ENCODE assay signal across 1 cellular context in the genomic region with DNA sequence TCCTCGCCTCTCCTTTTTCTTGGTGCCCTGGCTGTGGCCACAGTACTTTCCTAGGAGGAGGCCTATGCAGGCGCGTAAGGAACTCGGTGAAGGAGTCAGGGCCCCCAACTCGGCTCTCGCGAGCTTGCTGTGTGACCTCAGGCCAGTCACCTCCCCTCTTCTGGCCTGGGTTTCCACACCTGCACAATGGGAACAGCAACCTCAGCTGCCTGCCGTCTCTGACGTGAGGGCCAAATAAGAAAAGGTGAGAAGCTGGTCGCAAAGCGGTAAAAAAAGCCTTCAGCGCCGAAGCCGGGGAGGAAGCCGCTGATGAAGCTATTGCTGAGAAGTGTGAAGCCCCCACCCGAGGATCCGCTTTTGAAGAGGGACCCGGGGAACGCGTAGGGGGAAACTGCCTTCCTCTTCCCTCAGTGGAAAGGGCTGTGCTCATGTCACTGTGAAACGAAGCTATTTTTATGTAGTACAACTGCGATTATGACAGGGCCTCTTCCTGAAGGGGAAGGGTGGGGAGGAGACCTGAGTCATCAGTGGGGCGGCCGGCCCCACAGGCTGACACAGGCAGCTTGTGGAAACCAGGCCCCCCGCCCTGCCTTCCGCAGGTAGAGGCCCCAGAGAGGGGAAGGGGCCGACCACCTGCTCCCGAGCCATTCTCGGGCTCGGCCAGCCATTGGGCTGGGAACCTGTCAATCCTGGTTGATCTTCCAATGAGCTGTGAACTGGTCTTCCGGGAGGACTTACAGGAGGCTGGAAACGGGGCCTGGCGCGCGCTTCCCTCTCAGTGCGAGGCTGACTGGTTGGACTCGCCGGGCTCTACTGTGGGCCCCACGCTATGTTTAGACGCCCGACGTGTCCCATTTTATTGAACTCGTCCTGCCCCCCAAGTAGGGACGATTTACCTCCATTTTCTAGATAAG.
TF ChIP-seq lines count a peak whose summit lies in the region.

No MANE protein-coding gene starts in this region.

TF ChIP-seq in K562, 482 proteins besides CTCF, POLR2A, EP300 and RAD21 (continued from another document and continues in another):
- peak; percentile 93 for TF ChIP-seq MGA (IDR thresholded peaks at IDR 0.05)
- TF ChIP-seq PTRF (tag; IDR thresholded peaks at IDR 0.05), result no peak
- peak; percentile 65 for TF ChIP-seq ELF1 (tag; IDR thresholded peaks at IDR 0.05)
- peak; percentile 51 for TF ChIP-seq SP2 (IDR thresholded peaks at IDR 0.05; ENCODE audit: extremely low read depth, low read depth, low read length, poor library complexity, severe bottlenecking)
- TF ChIP-seq E2F5 (CRISPR knock-in tag; IDR thresholded peaks at IDR 0.05), result no peak
- TF ChIP-seq SNIP1 (IDR thresholded peaks at IDR 0.05; ENCODE audit: low read depth), result peak; percentile 43; the same call in 1 of the 2 replicates
- TF ChIP-seq TSHZ1 (CRISPR knock-in tag; IDR thresholded peaks at IDR 0.05), result no peak
- no peak for TF ChIP-seq RERE (CRISPR knock-in tag; IDR thresholded peaks at IDR 0.05; ENCODE audit: borderline replicate concordance)
- no peak for TF ChIP-seq ZNF282 (CRISPR knock-in tag; IDR thresholded peaks at IDR 0.05)
- TF ChIP-seq HDAC6 (IDR thresholded peaks at IDR 0.05; ENCODE audit: low read depth, low read length), result no peak
- TF ChIP-seq, protein P1, sequence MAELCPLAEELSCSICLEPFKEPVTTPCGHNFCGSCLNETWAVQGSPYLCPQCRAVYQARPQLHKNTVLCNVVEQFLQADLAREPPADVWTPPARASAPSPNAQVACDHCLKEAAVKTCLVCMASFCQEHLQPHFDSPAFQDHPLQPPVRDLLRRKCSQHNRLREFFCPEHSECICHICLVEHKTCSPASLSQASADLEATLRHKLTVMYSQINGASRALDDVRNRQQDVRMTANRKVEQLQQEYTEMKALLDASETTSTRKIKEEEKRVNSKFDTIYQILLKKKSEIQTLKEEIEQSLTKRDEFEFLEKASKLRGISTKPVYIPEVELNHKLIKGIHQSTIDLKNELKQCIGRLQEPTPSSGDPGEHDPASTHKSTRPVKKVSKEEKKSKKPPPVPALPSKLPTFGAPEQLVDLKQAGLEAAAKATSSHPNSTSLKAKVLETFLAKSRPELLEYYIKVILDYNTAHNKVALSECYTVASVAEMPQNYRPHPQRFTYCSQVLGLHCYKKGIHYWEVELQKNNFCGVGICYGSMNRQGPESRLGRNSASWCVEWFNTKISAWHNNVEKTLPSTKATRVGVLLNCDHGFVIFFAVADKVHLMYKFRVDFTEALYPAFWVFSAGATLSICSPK (IDR thresholded peaks at IDR 0.05; ENCODE audit: borderline replicate concordance), result no peak
- no peak for TF ChIP-seq ERF (CRISPR knock-in tag; IDR thresholded peaks at IDR 0.05)
- no peak for TF ChIP-seq CBFA2T3 (IDR thresholded peaks at IDR 0.05)
- no peak for TF ChIP-seq ZNF699 (CRISPR knock-in tag; IDR thresholded peaks at IDR 0.05; ENCODE audit: insufficient replicate concordance)
- TF ChIP-seq, protein P2, sequence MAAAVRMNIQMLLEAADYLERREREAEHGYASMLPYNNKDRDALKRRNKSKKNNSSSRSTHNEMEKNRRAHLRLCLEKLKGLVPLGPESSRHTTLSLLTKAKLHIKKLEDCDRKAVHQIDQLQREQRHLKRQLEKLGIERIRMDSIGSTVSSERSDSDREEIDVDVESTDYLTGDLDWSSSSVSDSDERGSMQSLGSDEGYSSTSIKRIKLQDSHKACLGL (CRISPR knock-in tag; IDR thresholded peaks at IDR 0.05; ENCODE audit: borderline replicate concordance, poor library complexity, severe bottlenecking), result no peak
- TF ChIP-seq HNRNPH1 (optimal IDR thresholded peaks at IDR 0.05; ENCODE audit: low read depth, low read length), result no peak
- TF ChIP-seq, protein P3, sequence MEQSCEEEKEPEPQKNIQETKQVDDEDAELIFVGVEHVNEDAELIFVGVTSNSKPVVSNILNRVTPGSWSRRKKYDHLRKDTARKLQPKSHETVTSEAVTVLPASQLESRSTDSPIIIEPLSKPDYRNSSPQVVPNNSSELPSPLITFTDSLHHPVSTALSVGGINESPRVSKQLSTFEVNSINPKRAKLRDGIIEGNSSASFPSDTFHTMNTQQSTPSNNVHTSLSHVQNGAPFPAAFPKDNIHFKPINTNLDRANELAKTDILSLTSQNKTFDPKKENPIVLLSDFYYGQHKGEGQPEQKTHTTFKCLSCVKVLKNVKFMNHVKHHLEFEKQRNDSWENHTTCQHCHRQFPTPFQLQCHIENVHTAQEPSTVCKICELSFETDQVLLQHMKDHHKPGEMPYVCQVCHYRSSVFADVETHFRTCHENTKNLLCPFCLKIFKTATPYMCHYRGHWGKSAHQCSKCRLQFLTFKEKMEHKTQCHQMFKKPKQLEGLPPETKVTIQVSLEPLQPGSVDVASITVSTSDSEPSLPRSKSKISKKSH (CRISPR knock-in tag; IDR thresholded peaks at IDR 0.05), result no peak
- peak; percentile 54; the same call in 1 of the 2 replicates for TF ChIP-seq ZEB2 (IDR thresholded peaks at IDR 0.05)
- no peak for TF ChIP-seq NCOA6 (IDR thresholded peaks at IDR 0.05)
- TF ChIP-seq ZNF212 (CRISPR knock-in tag; IDR thresholded peaks at IDR 0.05), result no peak
- no peak for TF ChIP-seq SRSF1 (IDR thresholded peaks at IDR 0.05; ENCODE audit: low read depth, low read length)
- no peak for TF ChIP-seq NFXL1 (CRISPR knock-in tag; IDR thresholded peaks at IDR 0.05)
